Comparison of ENCODE assay signal across 13 cellular contexts in genomic region chr17:2390199-2390880, GRCh38. TPM values are rescaled to one million over a fixed set of nuclear protein-coding genes. Genes with fewer than 3 reads are reported as not detected.
A peak's percentile ranks its signal among the peaks of the same experiment; 100 is the strongest.
DNase-seq lines count a peak whose midpoint lies in the region; ATAC-seq and TF ChIP-seq lines count a peak whose summit lies in the region.
"Had no signal": no experiment of that assay in that cellular context is flagged by ENCODE, and none has a peak within 500 bp of the region (broad histone marks: within the 10 kb centered on the region; RNA-seq: fewer than 3 reads in every experiment).

No MANE protein-coding gene starts in this region.

- no peak for TF ChIP-seq POLR2A in vagina (IDR thresholded peaks at IDR 0.05)

- H3K9me3 ChIP-seq in vagina: no peaks in the 10 kb centered on the region

- H3K9me3 Mint-ChIP-seq in stimulated activated naive CD8-positive, alpha-beta T cell treated with anti-CD3 and anti-CD28 coated beads, Interleukin-15, Interleukin-2, amounts not matched to agents 100 ng/mL and 50 ng/mL, for 24 hours: no peaks in the 10 kb centered on the region
- no peaks in the 10 kb centered on the region for H3K9me3 Mint-ChIP-seq in stimulated activated naive CD8-positive, alpha-beta T cell treated with anti-CD3 and anti-CD28 coated beads, Interleukin-15, amount 100 ng/mL, for 72 hours
- no peaks in the 10 kb centered on the region for H3K9me3 Mint-ChIP-seq in neural crest cell

- H3K27ac ChIP-seq in cingulate gyrus (ENCODE audit: low read depth, low read length): peak overlapping the region; percentile 47
- peak overlapping the region; percentile 99 for H3K27ac ChIP-seq in vagina
- H3K27ac ChIP-seq: SK-N-MC had no signal

- no peak for TF ChIP-seq CTCF in neural crest cell (conservative IDR thresholded peaks at IDR 0.05)
- no peak for TF ChIP-seq CTCF in vagina (IDR thresholded peaks at IDR 0.05)

- peaks cover 43% of the 10 kb centered on the region for H3K4me1 Mint-ChIP-seq in stimulated activated naive CD8-positive, alpha-beta T cell treated with anti-CD3 and anti-CD28 coated beads, Interleukin-15, Interleukin-2, amounts not matched to agents 100 ng/mL and 50 ng/mL, for 24 hours (ENCODE audit: low read depth)
- H3K4me1 Mint-ChIP-seq in stimulated activated naive CD8-positive, alpha-beta T cell treated with anti-CD3 and anti-CD28 coated beads, Interleukin-15, amount 100 ng/mL, for 72 hours: peaks cover 62% of the 10 kb centered on the region
- peaks cover 55% of the 10 kb centered on the region for H3K4me1 Mint-ChIP-seq in neural crest cell

- H3K4me1 ChIP-seq in vagina: peaks cover 42% of the 10 kb centered on the region

- no peaks in the 10 kb centered on the region for H3K27me3 Mint-ChIP-seq in stimulated activated naive CD8-positive, alpha-beta T cell treated with anti-CD3 and anti-CD28 coated beads, Interleukin-15, Interleukin-2, amounts not matched to agents 100 ng/mL and 50 ng/mL, for 24 hours
- H3K27me3 Mint-ChIP-seq in stimulated activated naive CD8-positive, alpha-beta T cell treated with anti-CD3 and anti-CD28 coated beads, Interleukin-15, amount 100 ng/mL, for 72 hours: no peaks in the 10 kb centered on the region
- H3K27me3 Mint-ChIP-seq in neural crest cell (ENCODE audit: low read depth): peaks cover 5% of the 10 kb centered on the region

- peak overlapping the region; percentile 4 for H3K4me3 Mint-ChIP-seq in stimulated activated naive CD8-positive, alpha-beta T cell treated with anti-CD3 and anti-CD28 coated beads, Interleukin-15, Interleukin-2, amounts not matched to agents 100 ng/mL and 50 ng/mL, for 24 hours
- H3K4me3 Mint-ChIP-seq in stimulated activated naive CD8-positive, alpha-beta T cell treated with anti-CD3 and anti-CD28 coated beads, Interleukin-15, amount 100 ng/mL, for 72 hours: no peak overlapping the region
- H3K4me3 Mint-ChIP-seq in neural crest cell: peak overlapping the region; percentile 74

- no peaks in the 10 kb centered on the region for H3K27me3 ChIP-seq in vagina

- H3K36me3 Mint-ChIP-seq in stimulated activated naive CD8-positive, alpha-beta T cell treated with anti-CD3 and anti-CD28 coated beads, Interleukin-15, Interleukin-2, amounts not matched to agents 100 ng/mL and 50 ng/mL, for 24 hours (ENCODE audit: low read depth): peaks cover 12% of the 10 kb centered on the region
- H3K36me3 Mint-ChIP-seq in neural crest cell (ENCODE audit: low read depth): peaks cover 7% of the 10 kb centered on the region

- ATAC-seq in stimulated activated naive CD8-positive, alpha-beta T cell treated with anti-CD3 and anti-CD28 coated beads, Interleukin-15, amount 100 ng/mL, for 72 hours: no peak
- no peak for ATAC-seq in GM18907 (IDR thresholded peaks at IDR 0.05; ENCODE audit: unreplicated experiment)

- intact Hi-C loops in vagina (cut with DNase I): loop anchor here (10.0 kb wide), 1 partner anchor 336 kb away; the partner anchor contains the start of gene HIC1

- H3K27ac Mint-ChIP-seq in stimulated activated naive CD8-positive, alpha-beta T cell treated with anti-CD3 and anti-CD28 coated beads, Interleukin-15, Interleukin-2, amounts not matched to agents 100 ng/mL and 50 ng/mL, for 24 hours: peak overlapping the region; percentile 21
- H3K27ac Mint-ChIP-seq in stimulated activated naive CD8-positive, alpha-beta T cell treated with anti-CD3 and anti-CD28 coated beads, Interleukin-15, amount 100 ng/mL, for 72 hours: no peak overlapping the region
- H3K27ac Mint-ChIP-seq in neural crest cell (ENCODE audit: unreplicated experiment): peak overlapping the region; percentile 84

- no peak for DNase-seq in stimulated activated naive CD8-positive, alpha-beta T cell treated with anti-CD3 and anti-CD28 coated beads, Interleukin-15, amount 100 ng/mL, for 72 hours
- no peak for DNase-seq in neural crest cell (ENCODE audit: low read depth, low spot score)
- no peak for DNase-seq in vagina (ENCODE audit: extremely low spot score in 2 of 2)
- no peak for DNase-seq in stimulated activated CD4-positive, alpha-beta T cell treated with anti-CD3 and anti-CD28 coated beads, Interleukin-2, amount 100 ng/mL, for 48 hours
- no peak for DNase-seq in NK-92 treated with Interleukin-12 subunit alpha and Interleukin-12 subunit beta, amount 100 ng/mL, for 24 hours (lab: John Stamatoyannopoulos, UW)
- DNase-seq: activated CD8-positive, alpha-beta memory T cell treated with anti-CD3 and anti-CD28 coated beads, Interleukin-2, amount 50 U/mL, for 4 hours; cortex of kidney; NCI-H446; occipital lobe had no signal

- peaks cover 0 to 29% of the 10 kb centered on the region in 2 donors for H3K36me3 ChIP-seq in vagina

- no peak overlapping the region for H3K4me3 ChIP-seq in vagina
- H3K4me3 ChIP-seq: SK-N-MC had no signal

RNA-seq across cellular contexts. Expression of gene MNT, which starts 10.5 kb away (rescaled TPM):
- total RNA-seq in neural crest cell (24.7 and 26.9 TPM in 2 replicates), vagina (28.5 TPM)

RNA-seq across cellular contexts. Expression of gene SGSM2, which starts 53.0 kb away (rescaled TPM):
- 92.1 and 102 TPM in 2 replicates for total RNA-seq in neural crest cell
- total RNA-seq in vagina: 60.2 TPM

RNA-seq across cellular contexts. Expression of gene TSR1, which starts 54.1 kb away (rescaled TPM):
- 50.2 and 50.5 TPM in 2 replicates for total RNA-seq in neural crest cell
- total RNA-seq in vagina: 17.7 TPM

Comparison
In these comparisons a context has a peak if more than half of its experiments do, and no peak if none do; other contexts are left out.
1. H3K27ac Mint-ChIP-seq: peak in stimulated activated naive CD8-positive, alpha-beta T cell treated with anti-CD3 and anti-CD28 coated beads, Interleukin-15, Interleukin-2, amounts not matched to agents 100 ng/mL and 50 ng/mL, for 24 hours (single experiment) and neural crest cell (single experiment); none in stimulated activated naive CD8-positive, alpha-beta T cell treated with anti-CD3 and anti-CD28 coated beads, Interleukin-15, amount 100 ng/mL, for 72 hours (0 of 2).
2. H3K4me3 Mint-ChIP-seq: peak in stimulated activated naive CD8-positive, alpha-beta T cell treated with anti-CD3 and anti-CD28 coated beads, Interleukin-15, Interleukin-2, amounts not matched to agents 100 ng/mL and 50 ng/mL, for 24 hours (single experiment) and neural crest cell (single experiment); none in stimulated activated naive CD8-positive, alpha-beta T cell treated with anti-CD3 and anti-CD28 coated beads, Interleukin-15, amount 100 ng/mL, for 72 hours (0 of 2).